ENCODE assay signal across 12 cellular contexts in genomic region chr13:41995946-41996345, GRCh38. TPM values are rescaled to one million over a fixed set of nuclear protein-coding genes. Genes with fewer than 3 reads are reported as not detected.
DNase-seq lines count a peak whose midpoint lies in the region; ATAC-seq, FAIRE-seq and TF ChIP-seq lines count a peak whose summit lies in the region.
"Had no signal": no experiment of that assay in that cellular context is flagged by ENCODE, and none has a peak within 500 bp of the region (broad histone marks: within the 10 kb centered on the region; RNA-seq: fewer than 3 reads in every experiment).

No MANE protein-coding gene starts in this region.

- no peaks in the 10 kb centered on the region for H3K27me3 ChIP-seq in WERI-Rb-1 (ENCODE audit: insufficient read depth, low read depth, severe bottlenecking)

- H3K9me3 ChIP-seq in WERI-Rb-1 (ENCODE audit: severe bottlenecking) = no peaks in the 10 kb centered on the region
- H3K9me3 ChIP-seq: mucosa of descending colon, SK-N-SH had no signal

- H3K4me3 ChIP-seq in fibroblast of pulmonary artery (replicated peaks; ENCODE audit: low read depth, low read length) (no peak overlapping the region), WERI-Rb-1 (ENCODE audit: low read depth, low read length) (no peak overlapping the region)
- H3K4me3 ChIP-seq: mucosa of descending colon had no signal

- peak; percentile 7 to 31 for DNase-seq in stimulated activated CD4-positive, alpha-beta T cell treated with anti-CD3 and anti-CD28 coated beads, Interleukin-15, amount 100 ng/mL, for 48 hours (ENCODE audit: low read depth in 2 of 2)
- no peak for DNase-seq in stimulated activated CD4-positive, alpha-beta T cell treated with anti-CD3 and anti-CD28 coated beads, Interleukin-4, amount 100 ng/mL, for 1 hour
- DNase-seq in RCC 7860 (ENCODE audit: low spot score) = peak; percentile 59
- DNase-seq in fibroblast of pulmonary artery (ENCODE audit: low read depth) = peak; percentile 46
- DNase-seq in NCI-H748 treated with DMSO at 0.1 percent for 48 hours (lab: John Stamatoyannopoulos, UW) = no peak
- no peak for DNase-seq in NCI-H187 (lab: John Stamatoyannopoulos, UW)
- no peak for DNase-seq in WERI-Rb-1
- DNase-seq: COR-L47, mucosa of descending colon, NCI-H1417, SK-N-SH had no signal

- ATAC-seq in esophagus mucosa = no peak
- ATAC-seq: mucosa of descending colon had no signal

- H3K27ac ChIP-seq in WERI-Rb-1 = no peak overlapping the region

- H3K36me3 ChIP-seq in WERI-Rb-1 = no peaks in the 10 kb centered on the region

- FAIRE-seq in RCC 7860 (lab: Jason Lieb, UNC) = peak; percentile 76

- TF ChIP-seq CTCF in fibroblast of pulmonary artery (IDR thresholded peaks at IDR 0.05; ENCODE audit: low read length, missing control alignments) (no peak), WERI-Rb-1 (IDR thresholded peaks at IDR 0.05; ENCODE audit: low read depth, low read length) (no peak)

RNA-seq across cellular contexts. Expression of gene VWA8, which starts 35.0 kb away (rescaled TPM):
- 11.5 TPM for total RNA-seq in esophagus mucosa

RNA-seq across cellular contexts. Expression of gene DGKH, which starts 52.5 kb away (rescaled TPM):
- total RNA-seq in esophagus mucosa = 15.9 TPM

Comparison
In these comparisons a context has a peak if more than half of its experiments do, and no peak if none do; other contexts are left out.
1. DNase-seq: peak in stimulated activated CD4-positive, alpha-beta T cell treated with anti-CD3 and anti-CD28 coated beads, Interleukin-15, amount 100 ng/mL, for 48 hours (2 of 2), RCC 7860 (single experiment) and fibroblast of pulmonary artery (single experiment); none in stimulated activated CD4-positive, alpha-beta T cell treated with anti-CD3 and anti-CD28 coated beads, Interleukin-4, amount 100 ng/mL, for 1 hour (single experiment), NCI-H748 treated with DMSO at 0.1 percent for 48 hours (single experiment), NCI-H187 (0 of 2) and WERI-Rb-1 (single experiment).